In the genomic region with DNA sequence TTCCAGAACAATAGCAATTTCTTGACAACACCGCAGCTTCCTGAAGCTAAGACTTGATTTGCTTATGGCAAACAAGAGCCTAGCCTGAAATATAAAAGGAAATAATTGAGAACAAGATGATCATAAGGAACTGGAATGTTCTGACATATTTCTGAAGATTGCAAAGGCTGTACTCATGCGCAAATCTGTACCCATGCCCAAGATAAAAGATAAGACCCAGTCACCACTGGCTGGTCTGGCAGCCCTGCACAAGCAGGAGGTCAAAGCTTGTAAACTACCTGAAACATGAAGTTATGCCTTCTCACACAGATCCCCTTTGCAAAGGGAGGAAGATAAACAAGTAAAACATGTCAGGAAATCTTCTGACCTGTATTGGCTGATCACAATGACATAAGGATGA, we compare ENCODE assay signal across 19 cellular contexts.
DNase-seq lines count a peak whose midpoint lies in the region; ATAC-seq and TF ChIP-seq lines count a peak whose summit lies in the region.
"Had no signal": no experiment of that assay in that cellular context is flagged by ENCODE, and none has a peak within 500 bp of the region (broad histone marks: within the 10 kb centered on the region; RNA-seq: fewer than 3 reads in every experiment).

No MANE protein-coding gene starts in this region.

- H3K27ac ChIP-seq in epithelial cell of prostate (peak overlapping the region; percentile 23), tibial artery (no peak overlapping the region)
- H3K27ac ChIP-seq: BLaER1 treated with 17β-estradiol and CSF1 and Interleukin-3, amounts not matched to agents 10 nM and 100 nM; HL-60 had no signal

- no peak for TF ChIP-seq CTCF in tibial artery (IDR thresholded peaks at IDR 0.05)

- H3K27me3 ChIP-seq in tibial artery = no peaks in the 10 kb centered on the region
- H3K27me3 ChIP-seq: BLaER1 treated with 17β-estradiol and CSF1 and Interleukin-3, amounts not matched to agents 10 nM and 100 nM had no signal

- H3K4me1 ChIP-seq in tibial artery = no peaks in the 10 kb centered on the region
- H3K4me1 ChIP-seq: BLaER1 treated with 17β-estradiol and CSF1 and Interleukin-3, amounts not matched to agents 10 nM and 100 nM had no signal

- DNase-seq in HS-27A (ENCODE audit: low read depth) (peak; percentile 48), NCI-H226 (peak; percentile 69), epithelial cell of prostate (ENCODE audit: low read depth, low spot score) (no peak), tibial artery (no peak), NCI-H2227 treated with DMSO at 0.1 percent for 48 hours (lab: John Stamatoyannopoulos, UW) (no peak)
- DNase-seq: CD4-positive, CD25-positive, alpha-beta regulatory T cell; CD8-positive, alpha-beta memory T cell; COR-L47; DMS 273 treated with DMSO at 0.1 percent for 48 hours; DMS53; DND-41; EL; HCEC 1CT; IMR-90 had no signal

- intact Hi-C loops in tibial artery (cut with DNase I; ENCODE audit: low total_unique reads) = no loop called here

- H3K4me3 ChIP-seq in tibial artery = no peak overlapping the region
- H3K4me3 ChIP-seq: BLaER1 treated with 17β-estradiol and CSF1 and Interleukin-3, amounts not matched to agents 10 nM and 100 nM; GM12878; GM23338 had no signal

- ATAC-seq in HG03439 (IDR thresholded peaks at IDR 0.05; ENCODE audit: unreplicated experiment) = no peak
- ATAC-seq: GM12878, GM23338 had no signal

- H3K9me3 ChIP-seq in tibial artery = peaks cover 0 to 11% (median 7%) of the 10 kb centered on the region in 3 donors

- H3K36me3 ChIP-seq in tibial artery = no peaks in the 10 kb centered on the region
- H3K36me3 ChIP-seq: BLaER1 treated with 17β-estradiol and CSF1 and Interleukin-3, amounts not matched to agents 10 nM and 100 nM had no signal

Comparison
In these comparisons a context has a peak if more than half of its experiments do, and no peak if none do; other contexts are left out.
1. DNase-seq: peak in HS-27A (single experiment) and NCI-H226 (single experiment); none in epithelial cell of prostate (single experiment), tibial artery (0 of 2) and NCI-H2227 treated with DMSO at 0.1 percent for 48 hours (single experiment).